Comparison of ENCODE assay signal across 31 cellular contexts in the genomic region with DNA sequence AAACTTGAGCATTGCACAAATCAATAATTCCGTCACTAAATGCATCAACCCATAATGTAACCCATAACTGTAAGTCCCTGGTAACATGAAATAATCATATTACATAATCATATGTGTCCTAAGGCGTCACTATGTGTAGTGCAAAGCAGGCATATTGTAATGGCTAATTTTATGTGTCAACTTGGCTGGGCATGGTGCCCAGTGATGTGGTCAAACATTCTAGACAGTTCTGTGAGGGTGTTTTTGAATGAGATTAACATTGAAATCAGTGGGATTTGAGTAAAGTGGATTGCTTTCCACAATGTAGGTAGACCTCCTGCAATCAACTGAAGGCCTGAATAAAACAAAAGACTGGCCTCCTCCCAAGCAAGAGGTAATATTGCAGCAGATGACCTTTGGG.
DNase-seq lines count a peak whose midpoint lies in the region; FAIRE-seq and TF ChIP-seq lines count a peak whose summit lies in the region.
"Had no signal": no experiment of that assay in that cellular context is flagged by ENCODE, and none has a peak within 500 bp of the region (broad histone marks: within the 10 kb centered on the region; RNA-seq: fewer than 3 reads in every experiment).

No MANE protein-coding gene starts in this region.

- FAIRE-seq in RCC 7860 (lab: Jason Lieb, UNC): no peak
- FAIRE-seq: HTR-8/SVneo, islet of Langerhans, pancreas, TTC549 had no signal

- DNase-seq in NCI-H1092 treated with DMSO at 0.1 percent for 48 hours (lab: John Stamatoyannopoulos, UW) (peak; percentile 33), NCI-H1092 (lab: John Stamatoyannopoulos, UW) (no peak), RCC 7860 (ENCODE audit: low spot score) (peak; percentile 25), choroid plexus epithelial cell (ENCODE audit: low read depth) (peak; percentile 34), retinal pigment epithelial cell (ENCODE audit: low read depth) (peak; percentile 44), AG08396 (ENCODE audit: low spot score) (no peak), NCI-H1048 (lab: John Stamatoyannopoulos, UW) (no peak), NCI-H2171 treated with DMSO at 0.1 percent for 48 hours (lab: John Stamatoyannopoulos, UW) (no peak)
- DNase-seq: 8988T; activated CD4-positive, CD25-positive, alpha-beta regulatory T cell treated with anti-CD3 and anti-CD28 coated beads, Interleukin-2, amount 50 U/mL, for 72 hours; activated CD8-positive, alpha-beta T cell treated with anti-CD3 and anti-CD28 coated beads, Interleukin-2, amount 10 ng/mL, durations not matched to agents 7 days and 5 days; activated effector memory CD4-positive, alpha-beta T cell treated with Interleukin-2 at 50 U/mL for 16 hours; activated naive CD8-positive, alpha-beta T cell treated with anti-CD3 and anti-CD28 coated beads for 36 hours; activated T-cell treated with anti-CD3 and anti-CD28 coated beads for 4 hours; body of pancreas; CD4-positive, alpha-beta T cell; colonic mucosa; DMS 273 treated with DMSO at 0.1 percent for 48 hours; effector memory CD4-positive, alpha-beta T cell; KG1; NCI-H187 treated with DMSO at 0.1 percent for 48 hours; nephron progenitor cell; pancreas; right lobe of liver; stimulated activated naive CD8-positive, alpha-beta T cell treated with anti-CD3 and anti-CD28 coated beads, Interleukin-15, amount 100 ng/mL, for 72 hours; transverse colon had no signal

- TF ChIP-seq CTCF in choroid plexus epithelial cell (conservative IDR thresholded peaks at IDR 0.05; ENCODE audit: low read depth, low read length): no peak
- TF ChIP-seq CTCF in retinal pigment epithelial cell (conservative IDR thresholded peaks at IDR 0.05; ENCODE audit: low read depth, low read length): no peak

- H3K4me3 ChIP-seq in choroid plexus epithelial cell (ENCODE audit: low read depth, low read length) (no peak overlapping the region), retinal pigment epithelial cell (ENCODE audit: low read length) (no peak overlapping the region)
- H3K4me3 ChIP-seq: body of pancreas, colonic mucosa, esophagus muscularis mucosa, pancreas, right lobe of liver, SJCRH30, transverse colon had no signal

Comparison
In these comparisons a context has a peak if more than half of its experiments do, and no peak if none do; other contexts are left out.
1. DNase-seq: peak in NCI-H1092 treated with DMSO at 0.1 percent for 48 hours (single experiment), RCC 7860 (single experiment), choroid plexus epithelial cell (single experiment) and retinal pigment epithelial cell (single experiment); none in NCI-H1092 (single experiment), AG08396 (single experiment), NCI-H1048 (single experiment) and NCI-H2171 treated with DMSO at 0.1 percent for 48 hours (single experiment).